In genomic region chr19:32357720-32358119, GRCh38 we compare ENCODE assay signal across 12 cellular contexts. TPM values are rescaled to one million over a fixed set of nuclear protein-coding genes. Genes with fewer than 3 reads are reported as not detected.
DNase-seq lines count a peak whose midpoint lies in the region; ATAC-seq and TF ChIP-seq lines count a peak whose summit lies in the region.
"Had no signal": no experiment of that assay in that cellular context is flagged by ENCODE, and none has a peak within 500 bp of the region (broad histone marks: within the 10 kb centered on the region; RNA-seq: fewer than 3 reads in every experiment).

No MANE protein-coding gene starts in this region.

- no peak for TF ChIP-seq EP300 in neural cell (conservative IDR thresholded peaks at IDR 0.05; ENCODE audit: poor library complexity, severe bottlenecking)

- H3K36me3 Mint-ChIP-seq in Caco-2 (ENCODE audit: insufficient read depth, unreplicated experiment) = peaks cover 71% of the 10 kb centered on the region
- peaks cover 71% of the 10 kb centered on the region for H3K36me3 Mint-ChIP-seq in activated naive CD4-positive, alpha-beta T cell treated with anti-CD3 and anti-CD28 coated beads, Interleukin-2, amount 10 ng/mL, durations not matched to agents 7 days and 5 days

- H3K4me1 ChIP-seq in Caco-2 (peaks cover 12% of the 10 kb centered on the region), KMS-11 (ENCODE audit: low read depth, poor library complexity, severe bottlenecking) (no peaks in the 10 kb centered on the region)

- no peaks in the 10 kb centered on the region for H3K27me3 Mint-ChIP-seq in Caco-2 (ENCODE audit: insufficient read depth, unreplicated experiment)
- no peaks in the 10 kb centered on the region for H3K27me3 Mint-ChIP-seq in activated naive CD4-positive, alpha-beta T cell treated with anti-CD3 and anti-CD28 coated beads, Interleukin-2, amount 10 ng/mL, durations not matched to agents 7 days and 5 days
- H3K27me3 Mint-ChIP-seq: memory B cell had no signal

- peaks cover 17% of the 10 kb centered on the region for H3K36me3 ChIP-seq in Caco-2 (ENCODE audit: control insufficient read depth, insufficient read depth, low read length)
- H3K36me3 ChIP-seq in KMS-11 (ENCODE audit: insufficient read depth) = peaks cover 9% of the 10 kb centered on the region; the same call in 1 of the 2 replicates
- H3K36me3 ChIP-seq in brain microvascular endothelial cell (replicated peaks) = peaks cover 41% of the 10 kb centered on the region
- peaks cover 17% of the 10 kb centered on the region for H3K36me3 ChIP-seq in neural cell (ENCODE audit: insufficient read depth, low read length)

- CTCF ChIA-PET in Caco-2 (lab: Charles Lee) = interaction anchor here (0.6 kb wide), 1 partner anchor 207 kb away, joined by 5 read pairs; no protein-coding TSS in a partner anchor
- CTCF ChIA-PET in activated naive CD4-positive, alpha-beta T cell treated with anti-CD3 and anti-CD28 coated beads, Interleukin-2, amount 10 ng/mL, durations not matched to agents 7 days and 5 days (lab: Charles Lee) = no interaction called here

- no peaks in the 10 kb centered on the region for H3K9me3 Mint-ChIP-seq in Caco-2 (ENCODE audit: unreplicated experiment)
- H3K9me3 Mint-ChIP-seq in activated naive CD4-positive, alpha-beta T cell treated with anti-CD3 and anti-CD28 coated beads, Interleukin-2, amount 10 ng/mL, durations not matched to agents 7 days and 5 days = no peaks in the 10 kb centered on the region
- H3K9me3 Mint-ChIP-seq: memory B cell had no signal

- peaks cover 12% of the 10 kb centered on the region for H3K4me1 Mint-ChIP-seq in Caco-2 (ENCODE audit: low read depth, unreplicated experiment)
- H3K4me1 Mint-ChIP-seq in activated naive CD4-positive, alpha-beta T cell treated with anti-CD3 and anti-CD28 coated beads, Interleukin-2, amount 10 ng/mL, durations not matched to agents 7 days and 5 days = peaks cover 6% of the 10 kb centered on the region

- H3K79me2 ChIP-seq in KMS-11 (ENCODE audit: insufficient read depth, low read depth) (no peaks in the 10 kb centered on the region; the same call in 1 of the 2 replicates), neural cell (replicated peaks; ENCODE audit: insufficient read depth, low read length) (no peaks in the 10 kb centered on the region)

- TF ChIP-seq CTCF in Caco-2 (IDR thresholded peaks at IDR 0.05; ENCODE audit: insufficient read depth in 1 of 2, low read depth in 1 of 2, low read length in 1 of 2, severe bottlenecking in 1 of 2, unreplicated experiment in 1 of 2) (peak; percentile 17 to 31), KMS-11 (conservative IDR thresholded peaks at IDR 0.05; ENCODE audit: low read depth, low read length) (peak; percentile 48), brain microvascular endothelial cell (IDR thresholded peaks at IDR 0.05; ENCODE audit: low read depth, low read length, missing control alignments) (peak; percentile 21), neural cell (IDR thresholded peaks at IDR 0.05; ENCODE audit: poor library complexity, severe bottlenecking) (peak; percentile 59)

- no peak for DNase-seq in Caco-2
- DNase-seq in brain microvascular endothelial cell = no peak
- no peak for DNase-seq in activated naive CD4-positive, alpha-beta T cell treated with anti-CD3 and anti-CD28 coated beads, Interleukin-2, amount 10 ng/mL, durations not matched to agents 7 days and 5 days
- no peak for DNase-seq in midbrain (lab: John Stamatoyannopoulos, UW)
- DNase-seq in DMS79 (lab: John Stamatoyannopoulos, UW) = no peak
- DNase-seq: anterior cingulate cortex; stimulated activated CD4-positive, alpha-beta T cell treated with anti-CD3 and anti-CD28 coated beads, Interleukin-4, amount 100 ng/mL, for 1 hour; stomach had no signal

- H3K4me3 ChIP-seq in Caco-2 (ENCODE audit: low read depth, low read length) (no peak overlapping the region), KMS-11 (IDR thresholded peaks at IDR 0.05; ENCODE audit: insufficient read depth, low read depth, low read length) (no peak overlapping the region), brain microvascular endothelial cell (ENCODE audit: low read depth, low read length) (no peak overlapping the region), neural cell (ENCODE audit: low read length) (no peak overlapping the region)
- H3K4me3 ChIP-seq: stomach had no signal

- H3K9me2 ChIP-seq in neural cell (ENCODE audit: insufficient read depth, low read length) = no peaks in the 10 kb centered on the region

- H3K9me3 ChIP-seq in Caco-2 (no peaks in the 10 kb centered on the region), neural cell (ENCODE audit: low read length) (no peaks in the 10 kb centered on the region)
- H3K9me3 ChIP-seq: stomach had no signal

- H4K20me1 ChIP-seq in KMS-11 (ENCODE audit: insufficient read depth) = no peaks in the 10 kb centered on the region
- H4K20me1 ChIP-seq in neural cell (ENCODE audit: insufficient read depth) = no peaks in the 10 kb centered on the region

- H3K27ac Mint-ChIP-seq in Caco-2 (ENCODE audit: unreplicated experiment) = no peak overlapping the region
- H3K27ac Mint-ChIP-seq in activated naive CD4-positive, alpha-beta T cell treated with anti-CD3 and anti-CD28 coated beads, Interleukin-2, amount 10 ng/mL, durations not matched to agents 7 days and 5 days = no peak overlapping the region
- H3K27ac Mint-ChIP-seq: memory B cell had no signal

- ATAC-seq in HG02571 (IDR thresholded peaks at IDR 0.05; ENCODE audit: unreplicated experiment) = no peak

- H2AFZ ChIP-seq in KMS-11 (ENCODE audit: low read depth) (no peak overlapping the region), neural cell (ENCODE audit: low read depth, low read length) (no peak overlapping the region)

- BruUV-seq in Caco-2 (replicated peaks; lab: Mats Ljungman, UMichigan) = no TSS peak

- in situ Hi-C loops in brain microvascular endothelial cell (cut with HindIII; ENCODE audit: low pct_ligation_motif_present, low sequenced_read_pairs) = no loop called here

- no peak overlapping the region for H3K4me2 ChIP-seq in KMS-11
- H3K4me2 ChIP-seq in neural cell (ENCODE audit: low read length) = no peak overlapping the region

- intact Hi-C loops in Caco-2 (cut with micrococcal nuclease; ENCODE audit: unreplicated experiment) = no loop called here

- H3F3A ChIP-seq in neural cell (ENCODE audit: insufficient read depth, low read length, poor library complexity, severe bottlenecking) = no peaks in the 10 kb centered on the region

- peak; percentile 55 for TF ChIP-seq RAD21 in neural cell (conservative IDR thresholded peaks at IDR 0.05)

- POLR2A ChIA-PET in Caco-2 (lab: Charles Lee) = no interaction called here

- H3K9ac ChIP-seq in KMS-11 (no peak overlapping the region), neural cell (ENCODE audit: low read length) (no peak overlapping the region)

- H3K27ac ChIP-seq in KMS-11 = no peak overlapping the region
- H3K27ac ChIP-seq in brain microvascular endothelial cell = no peak overlapping the region
- H3K27ac ChIP-seq in neural cell (ENCODE audit: low read length) = no peak overlapping the region
- H3K27ac ChIP-seq: stomach had no signal

- H3K4me3 Mint-ChIP-seq in Caco-2 (ENCODE audit: unreplicated experiment) = no peak overlapping the region
- no peak overlapping the region for H3K4me3 Mint-ChIP-seq in activated naive CD4-positive, alpha-beta T cell treated with anti-CD3 and anti-CD28 coated beads, Interleukin-2, amount 10 ng/mL, durations not matched to agents 7 days and 5 days
- H3K4me3 Mint-ChIP-seq: memory B cell had no signal

- H3K27me3 ChIP-seq in Caco-2 (replicated peaks; ENCODE audit: control insufficient read depth, insufficient read depth, low read length) = no peaks in the 10 kb centered on the region
- no peaks in the 10 kb centered on the region for H3K27me3 ChIP-seq in KMS-11 (ENCODE audit: insufficient read depth, low read depth)
- H3K27me3 ChIP-seq in brain microvascular endothelial cell (replicated peaks) = no peaks in the 10 kb centered on the region
- H3K27me3 ChIP-seq in neural cell (ENCODE audit: insufficient read depth, low read depth, low read length) = no peaks in the 10 kb centered on the region
- H3K27me3 ChIP-seq: stomach had no signal

TF ChIP-seq in neural cell, 6 proteins besides CTCF, POLR2A, EP300 and RAD21:
- TF ChIP-seq TAF1 (IDR thresholded peaks at IDR 0.05; ENCODE audit: low read depth) = no peak
- TF ChIP-seq MXI1 (conservative IDR thresholded peaks at IDR 0.05; ENCODE audit: poor library complexity, severe bottlenecking) = no peak
- no peak for TF ChIP-seq EZH2 (IDR thresholded peaks at IDR 0.05; ENCODE audit: borderline replicate concordance, insufficient read depth, low read length, poor library complexity, severe bottlenecking)
- TF ChIP-seq REST (IDR thresholded peaks at IDR 0.05; ENCODE audit: borderline replicate concordance) = no peak
- TF ChIP-seq POLR2AphosphoS5 (IDR thresholded peaks at IDR 0.05) = no peak
- peak; percentile 68 for TF ChIP-seq SMC3 (conservative IDR thresholded peaks at IDR 0.05; ENCODE audit: poor library complexity)

RNA-seq across cellular contexts. Expression of gene ZNF507, which starts 12.3 kb away (rescaled TPM):
- 26.6 and 27.4 TPM in 2 replicates for total RNA-seq in Caco-2 (2022)
- polyA plus RNA-seq in neural cell = 9.9 and 12.4 TPM in 2 replicates
- 29.5 and 38.5 TPM in 2 replicates for polyA minus RNA-seq in neural cell

RNA-seq across cellular contexts. Expression of gene DPY19L3, which starts 47.9 kb away (rescaled TPM):
- total RNA-seq in Caco-2 (2022) = 40.7 and 41.5 TPM in 2 replicates
- polyA plus RNA-seq in neural cell = 26.7 and 30.6 TPM in 2 replicates
- polyA minus RNA-seq in neural cell = 41.9 and 44.1 TPM in 2 replicates
